In genomic region chr9:33161011-33161588, GRCh38 we compare ENCODE assay signal across 8 cellular contexts. TPM values are rescaled to one million over a fixed set of nuclear protein-coding genes. Genes with fewer than 3 reads are reported as not detected.
DNase-seq lines count a peak whose midpoint lies in the region; ATAC-seq, FAIRE-seq and TF ChIP-seq lines count a peak whose summit lies in the region.

No MANE protein-coding gene starts in this region.

- no peaks in the 10 kb centered on the region for H3K27me3 Mint-ChIP-seq in stimulated activated naive CD8-positive, alpha-beta T cell treated with anti-CD3 and anti-CD28 coated beads, Interleukin-15, amount 100 ng/mL, for 72 hours

- H3K9me3 Mint-ChIP-seq in stimulated activated naive CD8-positive, alpha-beta T cell treated with anti-CD3 and anti-CD28 coated beads, Interleukin-15, amount 100 ng/mL, for 72 hours: no peaks in the 10 kb centered on the region

- BruUV-seq in GM12878 (replicated peaks; lab: Mats Ljungman, UMichigan): no TSS peak

- peak overlapping the region; percentile 86 for H3K4me2 ChIP-seq in GM12878 (ENCODE audit: control insufficient read depth, insufficient read depth)

- in situ Hi-C loops in ACHN (cut with HindIII; ENCODE audit: low pct_ligation_motif_present, low pct_unique_long_range_greater_than_20kb, low sequenced_read_pairs) (no loop called here), GM12878 (cut with MboI) (no loop called here)

- ATAC-seq in GM19351 (IDR thresholded peaks at IDR 0.05; ENCODE audit: unreplicated experiment): peak; percentile 17
- peak; percentile 42 for ATAC-seq in GM12878
- ATAC-seq in stimulated activated naive CD8-positive, alpha-beta T cell treated with anti-CD3 and anti-CD28 coated beads, Interleukin-15, amount 100 ng/mL, for 72 hours: peak; percentile 35
- no peak for ATAC-seq in HG03460 (IDR thresholded peaks at IDR 0.05; ENCODE audit: unreplicated experiment)

- H3K79me2 ChIP-seq in GM12878 (ENCODE audit: control insufficient read depth, insufficient read depth, low read length): peaks cover 100% of the 10 kb centered on the region

- peaks cover 64% of the 10 kb centered on the region for H3K4me1 ChIP-seq in GM12878 (ENCODE audit: control insufficient read depth, insufficient read depth, low read length)

- peak overlapping the region; percentile 70 for H3K9ac ChIP-seq in GM12878 (ENCODE audit: control insufficient read depth, insufficient read depth, low read length)

- intact Hi-C loops in GM12878 (cut with micrococcal nuclease; ENCODE audit: unreplicated experiment): loop anchor here (5.0 to 10.0 kb wide), 2 partner anchors 34 to 134 kb away; partner anchors contain the start of gene NFX1

- no peaks in the 10 kb centered on the region for H3K9me3 ChIP-seq in GM12878 (replicated peaks; ENCODE audit: control insufficient read depth, insufficient read depth, low read length)

- peak overlapping the region; percentile 86 to 89 for H3K27ac Mint-ChIP-seq in stimulated activated naive CD8-positive, alpha-beta T cell treated with anti-CD3 and anti-CD28 coated beads, Interleukin-15, amount 100 ng/mL, for 72 hours

- no peak for FAIRE-seq in GM12878 (lab: Jason Lieb, UNC)

- peaks cover 90% of the 10 kb centered on the region for H3K4me1 Mint-ChIP-seq in stimulated activated naive CD8-positive, alpha-beta T cell treated with anti-CD3 and anti-CD28 coated beads, Interleukin-15, amount 100 ng/mL, for 72 hours

- no peaks in the 10 kb centered on the region; a peak in 1 of 4 replicates for H3K36me3 ChIP-seq in GM12878 (ENCODE audit: control insufficient read depth in 2 of 2, insufficient read depth in 2 of 2, low read length in 1 of 2)

- no peak for TF ChIP-seq RAD21 in GM12878 (IDR thresholded peaks at IDR 0.05; ENCODE audit: insufficient read depth, low read depth, low read length)

- no peaks in the 10 kb centered on the region for H3K27me3 ChIP-seq in GM12878 (replicated peaks in 1 of 2; ENCODE audit: control insufficient read depth in 2 of 2, insufficient read depth in 2 of 2, low read length in 1 of 2)

- CTCF ChIA-PET in GM12878 (lab: Yijun Ruan, JAX): interaction anchor here (0.6 to 7.2 kb wide), 10 partner anchors 10 to 82 kb away, joined by 3 to 58 read pairs (median 8); no protein-coding TSS in a partner anchor

- 6% methylated on average over 6 of the region's 6 CpGs for WGBS in GM12878 (ENCODE audit: insufficient coverage, insufficient replicate concordance, low lambda C conversion rate, missing lambda C conversion rate)

- TF ChIP-seq CTCF in GM12878 (IDR thresholded peaks at IDR 0.05 in 2 of 3, conservative IDR thresholded peaks at IDR 0.05 in 1 of 3; ENCODE audit: control insufficient read depth in 2 of 3, extremely low read depth in 1 of 3, insufficient read depth in 1 of 3, low read depth in 3 of 3, low read length in 3 of 3): no peak

- H3K4me3 ChIP-seq in GM12878: peak overlapping the region; percentile 90

- DNase-seq in ACHN (peak; percentile 94), RPMI7951 (ENCODE audit: low read depth) (peak; percentile 99), GM12878 (ENCODE audit: low read depth, low spot score) (no peak), kidney glomerular epithelial cell (lab: John Stamatoyannopoulos, UW) (peak; percentile 89), NCI-H345 (lab: John Stamatoyannopoulos, UW) (no peak)
- peak; percentile 45 to 46 for DNase-seq in stimulated activated naive CD8-positive, alpha-beta T cell treated with anti-CD3 and anti-CD28 coated beads, Interleukin-15, amount 100 ng/mL, for 72 hours

- no peak for TF ChIP-seq POLR2A in GM12878 (IDR thresholded peaks at IDR 0.05; ENCODE audit: low read depth, low read length)

- H3K27ac ChIP-seq in GM12878 (ENCODE audit: control insufficient read depth, insufficient read depth): peak overlapping the region; percentile 92

- TF ChIP-seq EP300 in GM12878 (IDR thresholded peaks at IDR 0.05; ENCODE audit: borderline replicate concordance in 1 of 2, control insufficient read depth in 1 of 2, low read depth in 2 of 2, low read length in 2 of 2): no peak

- H3K4me3 Mint-ChIP-seq in stimulated activated naive CD8-positive, alpha-beta T cell treated with anti-CD3 and anti-CD28 coated beads, Interleukin-15, amount 100 ng/mL, for 72 hours: peak overlapping the region; percentile 57 to 84

- H4K20me1 ChIP-seq in GM12878 (ENCODE audit: control insufficient read depth, insufficient read depth): 0 out of 2 replicates have a peak, but pooled peaks cover 3% of the 10 kb centered on the region

- POLR2A ChIA-PET in GM12878 (lab: Charles Lee): interaction anchor here (0.7 to 8.5 kb wide), 12 partner anchors 9 to 137 kb away, joined by 3 to 73 read pairs (median 4); partner anchors contain the start of gene DNAJA1

- SMC1A ChIA-PET in GM12878 (lab: Charles Lee; ENCODE audit: uncharacterized antibody, unreplicated experiment): interaction anchor here (1.1 to 10.4 kb wide), 12 partner anchors 9 to 132 kb away, joined by 3 to 172 read pairs (median 7); no protein-coding TSS in a partner anchor

- RAD21 ChIA-PET in GM12878 (lab: Charles Lee; ENCODE audit: unreplicated experiment): interaction anchor here (1.0 to 7.2 kb wide), 11 partner anchors 9 to 80 kb away, joined by 3 to 46 read pairs (median 6); no protein-coding TSS in a partner anchor

- H2AFZ ChIP-seq in GM12878 (ENCODE audit: control insufficient read depth, low read depth, low read length): no peak overlapping the region

TF ChIP-seq in GM12878, 131 proteins besides CTCF, POLR2A, EP300 and RAD21:
- TF ChIP-seq IKZF2 (IDR thresholded peaks at IDR 0.05) (0 out of 4 replicates have a peak, but pooled peaks of 1 of the 2 experiments have one; percentile 24), NR2C2 (IDR thresholded peaks at IDR 0.05; ENCODE audit: borderline replicate concordance, control insufficient read depth, insufficient read length, low read depth) (no peak)
TF ChIP-seq in GM12878: peak in this region for 1.

RNA-seq across cellular contexts. Expression of gene B4GALT1, which starts 6.0 kb away (rescaled TPM):
- 35.4 and 38.7 TPM in 2 replicates for total RNA-seq in RPMI7951 (2014; rRNA removed; shearing (Covaris generic))
- total RNA-seq in GM12878 (2013; cell fraction: nucleolus; rRNA removed): 47.6 and 51.1 TPM in 2 replicates
- 23.4 and 24.2 TPM in 2 replicates for total RNA-seq in GM12878 (2014; rRNA removed)
- total RNA-seq in GM12878 (2014; rRNA removed; fragmentation: Illumina TruSeq; extraction: Trizol): 12.7 and 15.3 TPM in 2 replicates
- 77.5 and 79.0 TPM in 2 replicates for total RNA-seq in GM12878 (2021)
- polyA plus RNA-seq in GM12878 (2011; ENCODE audit: low read depth): 50.1 TPM
- 29.6 and 36.5 TPM in 2 replicates for polyA plus RNA-seq in GM12878 (2011; rRNA removed)
- polyA plus RNA-seq in GM12878 (2011; cell fraction: cytosol; rRNA removed): 36.7 and 49.7 TPM in 2 replicates
- polyA plus RNA-seq in GM12878 (2011; cell fraction: nucleus; rRNA removed): 16.8 and 18.8 TPM in 2 replicates
- 58.2 and 65.9 TPM in 2 replicates for polyA plus RNA-seq in GM12878 (2012)
- polyA plus RNA-seq in GM12878 (2014; fragmentation: Illumina TruSeq; extraction: Trizol): 66.7 and 68.8 TPM in 2 replicates
- 10 to 100 TPM; 22.4 to 23.3 TPM for polyA plus RNA-seq in GM12878 (2014; fragmentation: Nextera tagmentation; extraction: Ambion mirVana)
- 42.6 and 45.5 TPM in 2 replicates for polyA plus RNA-seq in GM12878 (2014; rRNA removed)
- 10 to 100 TPM; 50.2 to 50.8 TPM for polyA plus RNA-seq in GM12878 (2016; fragmentation: Nextera tagmentation; extraction: Ambion mirVana)
- polyA minus RNA-seq in GM12878 (2011; rRNA and poly(A)+ RNA removed): 48.3 and 58.3 TPM in 2 replicates
- polyA minus RNA-seq in GM12878 (2011; cell fraction: cytosol; rRNA and poly(A)+ RNA removed): 25.8 and 27.2 TPM in 2 replicates
- 10.3 and 16.8 TPM in 2 replicates for polyA minus RNA-seq in GM12878 (2011; cell fraction: nucleus; rRNA and poly(A)+ RNA removed)

Comparison
In these comparisons a context has a peak if more than half of its experiments do, and no peak if none do; other contexts are left out.
1. DNase-seq: peak in ACHN (single experiment), RPMI7951 (single experiment), kidney glomerular epithelial cell (single experiment) and stimulated activated naive CD8-positive, alpha-beta T cell treated with anti-CD3 and anti-CD28 coated beads, Interleukin-15, amount 100 ng/mL, for 72 hours (2 of 2); none in GM12878 (single experiment) and NCI-H345 (single experiment).